8 cellular contexts compared by ENCODE assay signal in the genomic region with DNA sequence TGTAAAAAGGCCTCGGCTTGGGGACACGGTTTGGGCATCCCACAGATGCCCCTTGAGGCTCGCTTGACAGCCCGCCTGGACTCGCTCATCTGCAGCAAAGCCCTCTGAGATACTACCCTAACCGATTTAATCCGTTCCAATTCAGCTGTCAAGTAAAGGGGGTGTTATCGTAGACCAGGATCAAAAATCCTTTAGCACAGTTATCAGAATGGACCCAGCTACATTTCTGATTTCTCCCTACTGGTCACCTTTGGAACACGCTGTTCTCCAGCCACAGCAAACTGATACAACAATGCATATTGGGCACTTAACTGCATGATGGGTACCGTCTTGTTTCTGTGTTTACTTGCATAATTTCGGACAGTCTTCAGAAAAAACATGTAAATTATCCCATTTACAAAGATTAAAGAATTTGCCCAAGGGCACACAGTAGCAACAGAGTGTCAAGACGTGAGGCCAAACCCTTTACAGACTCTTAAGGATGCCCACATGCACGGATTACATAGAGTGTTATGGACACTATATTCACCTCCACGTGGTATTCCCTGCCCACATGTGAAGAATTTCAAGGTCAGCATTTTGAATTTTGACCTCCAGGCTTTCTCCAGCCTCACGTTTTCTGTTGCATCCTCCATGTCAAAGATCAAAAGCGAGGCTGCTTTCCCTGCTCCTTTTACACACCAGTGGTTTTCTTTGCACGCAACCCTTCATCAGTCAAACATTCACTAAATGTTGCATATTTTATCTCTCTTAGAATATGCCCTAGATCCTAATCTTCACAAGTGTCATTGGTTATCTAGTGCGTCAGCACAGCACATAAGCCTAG. TPM values are rescaled to one million over a fixed set of nuclear protein-coding genes. Genes with fewer than 3 reads are reported as not detected.
DNase-seq lines count a peak whose midpoint lies in the region; ATAC-seq and TF ChIP-seq lines count a peak whose summit lies in the region.

No MANE protein-coding gene starts in this region.

- H3F3A ChIP-seq in PC-3 (ENCODE audit: low read length, unreplicated experiment): no peaks in the 10 kb centered on the region

- intact Hi-C loops in CD8-positive, alpha-beta T cell (cut with DNase I, micrococcal nuclease): loop anchor here in 1 of 2 experiments (10.0 kb wide), 2 partner anchors 301 to 409 kb away; no protein-coding TSS in a partner anchor
- intact Hi-C loops in PC-3 (cut with micrococcal nuclease): no loop called here

- no peak overlapping the region for H2BK15ac ChIP-seq in neuronal stem cell (ENCODE audit: low read length)

- no peak overlapping the region for H3K27ac Mint-ChIP-seq in CD8-positive, alpha-beta T cell
- peak overlapping the region; percentile 99 for H3K27ac Mint-ChIP-seq in endodermal cell

- peaks cover 4% of the 10 kb centered on the region for H3K79me1 ChIP-seq in neuronal stem cell (ENCODE audit: low read depth, low read length)

- peaks cover 33% of the 10 kb centered on the region for H3K79me2 ChIP-seq in PC-3 (ENCODE audit: low read length)

- no peak for DNase-seq in CD8-positive, alpha-beta T cell
- DNase-seq in PC-3 (no peak), endodermal cell (no peak), neuronal stem cell (ENCODE audit: low spot score) (no peak), putamen (ENCODE audit: low spot score) (no peak), iPS-NIHi11 (ENCODE audit: low spot score) (no peak)
- no peak for DNase-seq in stimulated activated naive CD4-positive, alpha-beta T cell treated with Interleukin-2 at 50 U/mL for 16 hours (lab: John Stamatoyannopoulos, UW)

- POLR2A ChIA-PET in CD8-positive, alpha-beta T cell (lab: Charles Lee): no interaction called here
- POLR2A ChIA-PET in PC-3 (lab: Charles Lee; ENCODE audit: unreplicated experiment): no interaction called here

- H4K20me1 ChIP-seq in PC-3 (ENCODE audit: low read length): peaks cover 15% of the 10 kb centered on the region

- no peak overlapping the region for H4K8ac ChIP-seq in neuronal stem cell (ENCODE audit: low read depth, low read length)

- H3K4me3 Mint-ChIP-seq in CD8-positive, alpha-beta T cell: peak overlapping the region; percentile 88
- peak overlapping the region; percentile 98 for H3K4me3 Mint-ChIP-seq in endodermal cell

- H3K4me3 ChIP-seq in CD8-positive, alpha-beta T cell (ENCODE audit: low read depth, low read length): peak overlapping the region; percentile 54
- H3K4me3 ChIP-seq in PC-3 (ENCODE audit: low read length) (peak overlapping the region; percentile 77), endodermal cell (ENCODE audit: low read length) (peak overlapping the region; percentile 98), neuronal stem cell (ENCODE audit: low read length in 2 of 2) (peak overlapping the region in 1 of 2 donors; percentile 91)

- peaks cover 10% of the 10 kb centered on the region for H3K27me3 Mint-ChIP-seq in CD8-positive, alpha-beta T cell (ENCODE audit: low read depth)
- H3K27me3 Mint-ChIP-seq in endodermal cell (ENCODE audit: insufficient read depth): no peaks in the 10 kb centered on the region

- H3K23ac ChIP-seq in neuronal stem cell (ENCODE audit: low read depth, low read length, poor library complexity): no peak overlapping the region

- H3K4me1 ChIP-seq in CD8-positive, alpha-beta T cell (ENCODE audit: insufficient read depth, low read length): peaks cover 23% of the 10 kb centered on the region
- H3K4me1 ChIP-seq in PC-3 (ENCODE audit: insufficient read depth, low read length): peaks cover 20% of the 10 kb centered on the region
- H3K4me1 ChIP-seq in endodermal cell (ENCODE audit: control insufficient read depth, insufficient read depth, low read length): peaks cover 6% of the 10 kb centered on the region
- H3K4me1 ChIP-seq in neuronal stem cell (ENCODE audit: control insufficient read depth in 2 of 2, insufficient read depth in 1 of 2, low read depth in 1 of 2, low read length in 2 of 2): peaks cover 26% of the 10 kb centered on the region in 2 donors

- no peak overlapping the region for H2AK5ac ChIP-seq in neuronal stem cell (ENCODE audit: low read depth, low read length)

- peaks cover 34% of the 10 kb centered on the region for H3K4me1 Mint-ChIP-seq in CD8-positive, alpha-beta T cell (ENCODE audit: low read depth)
- peaks cover 51% of the 10 kb centered on the region for H3K4me1 Mint-ChIP-seq in endodermal cell

- H3K4me2 ChIP-seq in PC-3 (ENCODE audit: low read length): peak overlapping the region; percentile 86
- H3K4me2 ChIP-seq in neuronal stem cell (ENCODE audit: insufficient read depth, low read length, poor library complexity, severe bottlenecking): peak overlapping the region; percentile 98

- CTCF ChIA-PET in CD8-positive, alpha-beta T cell (lab: Charles Lee): no interaction called here
- CTCF ChIA-PET in PC-3 (lab: Charles Lee): interaction anchor here (0.6 kb wide), 1 partner anchor 21 kb away, joined by 3 read pairs; no protein-coding TSS in a partner anchor

- no peak overlapping the region for H3K18ac ChIP-seq in neuronal stem cell (ENCODE audit: low read length)

- no peak overlapping the region for H4K91ac ChIP-seq in neuronal stem cell (ENCODE audit: low read depth, low read length, poor library complexity)

- no peak overlapping the region for H3K9ac ChIP-seq in PC-3 (ENCODE audit: low read length)
- peak overlapping the region; percentile 96 for H3K9ac ChIP-seq in endodermal cell (ENCODE audit: extremely low read depth, low read length, poor library complexity, severe bottlenecking)
- H3K9ac ChIP-seq in neuronal stem cell (ENCODE audit: low read depth, low read length, poor library complexity): no peak overlapping the region

- no peak overlapping the region for H2BK120ac ChIP-seq in neuronal stem cell (ENCODE audit: low read depth, low read length)

- H3K27me3 ChIP-seq in CD8-positive, alpha-beta T cell (ENCODE audit: insufficient read depth, low read length): no peaks in the 10 kb centered on the region
- H3K27me3 ChIP-seq in PC-3 (ENCODE audit: low read length): no peaks in the 10 kb centered on the region
- no peaks in the 10 kb centered on the region for H3K27me3 ChIP-seq in endodermal cell (ENCODE audit: control insufficient read depth, insufficient read depth, low read length, poor library complexity, severe bottlenecking)
- H3K27me3 ChIP-seq in neuronal stem cell (ENCODE audit: control insufficient read depth in 3 of 3, insufficient read depth in 3 of 3, low read depth in 1 of 3, low read length in 3 of 3): peaks cover 0 to 25% (median 0%) of the 10 kb centered on the region in 3 experiments

- H3K9me2 ChIP-seq in PC-3 (replicated peaks; ENCODE audit: low read length): no peaks in the 10 kb centered on the region

- H3K14ac ChIP-seq in neuronal stem cell (ENCODE audit: low read length): no peak overlapping the region

- TF ChIP-seq CTCF in CD8-positive, alpha-beta T cell (IDR thresholded peaks at IDR 0.05): no peak
- no peak; the same call in 1 of the 2 replicates for TF ChIP-seq CTCF in PC-3 (conservative IDR thresholded peaks at IDR 0.05; ENCODE audit: low read depth, low read length)
- TF ChIP-seq CTCF in endodermal cell (conservative IDR thresholded peaks at IDR 0.05): peak; percentile 58

- H3K4ac ChIP-seq in neuronal stem cell (ENCODE audit: low read length): no peak overlapping the region

- no peak for ATAC-seq in CD8-positive, alpha-beta T cell
- ATAC-seq in PC-3 (no peak), GM21576 (IDR thresholded peaks at IDR 0.05; ENCODE audit: unreplicated experiment) (no peak)

- 37 to 38% methylated on average over 15 to 18 of the region's 18 CpGs for WGBS in endodermal cell (ENCODE audit: insufficient coverage in 1 of 2, insufficient read length in 1 of 2), 2 experiments
- WGBS in neuronal stem cell (ENCODE audit: extremely low coverage in 2 of 2, insufficient read length in 2 of 2, insufficient replicate concordance in 1 of 2), 2 donors: no CpG with 5 or more reads among the region's 18 CpGs

- H2AFZ ChIP-seq in PC-3 (ENCODE audit: low read length): no peak overlapping the region
- H2AFZ ChIP-seq in neuronal stem cell (ENCODE audit: low read length): no peak overlapping the region

- no peaks in the 10 kb centered on the region for H3K9me3 ChIP-seq in CD8-positive, alpha-beta T cell (ENCODE audit: low read length)
- H3K9me3 ChIP-seq in PC-3 (ENCODE audit: low read length) (no peaks in the 10 kb centered on the region), endodermal cell (ENCODE audit: control insufficient read depth, low read length) (no peaks in the 10 kb centered on the region), neuronal stem cell (replicated peaks in 1 of 2; ENCODE audit: control insufficient read depth in 2 of 2, insufficient read depth in 1 of 2, low read depth in 1 of 2, low read length in 2 of 2) (no peaks in the 10 kb centered on the region)

- no peak overlapping the region for H2BK5ac ChIP-seq in neuronal stem cell (ENCODE audit: low read length)

- BruUV-seq in PC-3 (replicated peaks; lab: Mats Ljungman, UMichigan): no TSS peak

- H2BK12ac ChIP-seq in neuronal stem cell (ENCODE audit: low read length): no peak overlapping the region

- H3K36me3 ChIP-seq in CD8-positive, alpha-beta T cell (ENCODE audit: insufficient read depth, low read length): no peaks in the 10 kb centered on the region
- H3K36me3 ChIP-seq in PC-3 (ENCODE audit: low read depth, low read length) (peaks cover 6% of the 10 kb centered on the region), endodermal cell (ENCODE audit: control insufficient read depth, insufficient read depth, low read length) (peaks cover 2% of the 10 kb centered on the region), neuronal stem cell (replicated peaks in 1 of 2; ENCODE audit: control insufficient read depth in 2 of 2, insufficient read depth in 2 of 2, low read length in 2 of 2) (peaks cover 0 to 20% of the 10 kb centered on the region in 2 donors)

- H3K9me3 Mint-ChIP-seq in CD8-positive, alpha-beta T cell: no peaks in the 10 kb centered on the region
- H3K9me3 Mint-ChIP-seq in endodermal cell: no peaks in the 10 kb centered on the region

- H3K27ac ChIP-seq in CD8-positive, alpha-beta T cell (ENCODE audit: low read depth, low read length): no peak overlapping the region
- H3K27ac ChIP-seq in PC-3 (ENCODE audit: low read length): no peak overlapping the region
- peak overlapping the region; percentile 7 for H3K27ac ChIP-seq in endodermal cell (ENCODE audit: low read depth, low read length)
- no peak overlapping the region for H3K27ac ChIP-seq in neuronal stem cell (replicated peaks; ENCODE audit: low read length)

- H3K36me3 Mint-ChIP-seq in CD8-positive, alpha-beta T cell: no peaks in the 10 kb centered on the region
- peaks cover 10% of the 10 kb centered on the region for H3K36me3 Mint-ChIP-seq in endodermal cell (ENCODE audit: low read depth)

RNA-seq across cellular contexts. Expression of gene DUSP6, which starts 3.2 kb away (rescaled TPM):
- total RNA-seq in CD8-positive, alpha-beta T cell: 1 to 10 TPM; 3.0 to 3.9 TPM
- total RNA-seq in PC-3 (2014; rRNA removed) (184 and 244 TPM in 2 replicates), endodermal cell (100 to 1,000 TPM in 1 of 2 donors, 10 to 100 TPM in 1; 85.9 to 123 TPM)
- polyA plus RNA-seq in endodermal cell (2013, experiment 1 of 2): 98.6 TPM
- polyA plus RNA-seq in endodermal cell (2013, experiment 2 of 2): 99.0 TPM
- 22.5 TPM for polyA plus RNA-seq in neuronal stem cell (2013, experiment 1 of 2)
- 21.8 TPM for polyA plus RNA-seq in neuronal stem cell (2013, experiment 2 of 2)

Comparison
In these comparisons a context has a peak if more than half of its experiments do, and no peak if none do; other contexts are left out.
1. RNA of gene DUSP6, which starts 3.2 kb away (total RNA-seq): 184 to 244 TPM in PC-3 and 85.9 to 123 TPM in endodermal cell; 3.0 to 3.9 TPM in CD8-positive, alpha-beta T cell; every median in the first group is over 10 times any median in the second.